Comparison of ENCODE assay signal across 1 cellular context in the genomic region with DNA sequence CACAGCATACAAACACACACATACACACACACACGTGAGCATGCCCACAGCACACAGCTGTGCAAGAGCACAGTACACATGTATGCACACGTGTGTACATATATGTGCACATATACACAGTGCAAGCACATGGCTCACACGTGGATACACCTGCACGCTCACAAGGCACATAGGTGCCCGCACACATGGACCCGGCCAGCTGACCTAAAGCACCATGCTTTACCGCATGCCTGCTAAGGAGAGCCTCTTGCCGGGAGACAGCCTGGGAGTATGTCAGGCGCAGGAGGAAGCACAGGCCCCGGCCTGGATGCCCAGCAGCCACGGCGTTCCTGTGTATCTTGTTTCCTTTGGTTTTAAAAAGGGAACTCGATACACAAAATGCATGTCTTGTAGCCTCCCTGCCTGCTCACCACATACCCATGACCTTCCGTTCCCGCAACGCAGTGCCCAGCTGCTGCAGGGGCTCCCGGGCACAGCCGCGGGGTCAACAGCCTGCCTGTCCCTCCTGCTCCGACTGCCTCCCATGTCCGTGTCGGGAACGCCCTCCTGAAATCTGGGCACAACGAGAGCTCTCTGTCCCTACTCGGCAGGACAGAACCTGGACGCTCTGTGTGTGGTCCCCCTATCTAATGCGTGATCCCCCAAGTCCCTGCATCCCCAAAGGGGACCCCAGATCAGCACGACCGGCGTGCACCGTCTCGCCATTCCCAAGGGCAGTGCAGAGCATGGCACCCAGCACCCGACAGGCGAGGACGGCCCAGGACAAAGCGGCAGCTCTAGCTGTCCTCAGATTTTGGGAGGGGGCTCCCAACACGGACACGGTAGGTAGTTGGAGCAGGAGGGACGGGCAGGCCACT.
TF ChIP-seq lines count a peak whose summit lies in the region.

No MANE protein-coding gene starts in this region.

TF ChIP-seq in HepG2, 621 proteins besides CTCF, POLR2A, EP300 and RAD21 (continued from another document and continues in another):
- TF ChIP-seq, protein P1, sequence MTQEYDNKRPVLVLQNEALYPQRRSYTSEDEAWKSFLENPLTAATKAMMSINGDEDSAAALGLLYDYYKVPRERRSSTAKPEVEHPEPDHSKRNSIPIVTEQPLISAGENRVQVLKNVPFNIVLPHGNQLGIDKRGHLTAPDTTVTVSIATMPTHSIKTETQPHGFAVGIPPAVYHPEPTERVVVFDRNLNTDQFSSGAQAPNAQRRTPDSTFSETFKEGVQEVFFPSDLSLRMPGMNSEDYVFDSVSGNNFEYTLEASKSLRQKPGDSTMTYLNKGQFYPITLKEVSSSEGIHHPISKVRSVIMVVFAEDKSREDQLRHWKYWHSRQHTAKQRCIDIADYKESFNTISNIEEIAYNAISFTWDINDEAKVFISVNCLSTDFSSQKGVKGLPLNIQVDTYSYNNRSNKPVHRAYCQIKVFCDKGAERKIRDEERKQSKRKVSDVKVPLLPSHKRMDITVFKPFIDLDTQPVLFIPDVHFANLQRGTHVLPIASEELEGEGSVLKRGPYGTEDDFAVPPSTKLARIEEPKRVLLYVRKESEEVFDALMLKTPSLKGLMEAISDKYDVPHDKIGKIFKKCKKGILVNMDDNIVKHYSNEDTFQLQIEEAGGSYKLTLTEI (CRISPR knock-in tag; conservative IDR thresholded peaks at IDR 0.05) = no peak
- no peak for TF ChIP-seq ZSCAN29 (CRISPR knock-in tag; conservative IDR thresholded peaks at IDR 0.05)
- TF ChIP-seq ZSCAN12 (CRISPR knock-in tag; IDR thresholded peaks at IDR 0.05) = no peak
- TF ChIP-seq, protein P2, sequence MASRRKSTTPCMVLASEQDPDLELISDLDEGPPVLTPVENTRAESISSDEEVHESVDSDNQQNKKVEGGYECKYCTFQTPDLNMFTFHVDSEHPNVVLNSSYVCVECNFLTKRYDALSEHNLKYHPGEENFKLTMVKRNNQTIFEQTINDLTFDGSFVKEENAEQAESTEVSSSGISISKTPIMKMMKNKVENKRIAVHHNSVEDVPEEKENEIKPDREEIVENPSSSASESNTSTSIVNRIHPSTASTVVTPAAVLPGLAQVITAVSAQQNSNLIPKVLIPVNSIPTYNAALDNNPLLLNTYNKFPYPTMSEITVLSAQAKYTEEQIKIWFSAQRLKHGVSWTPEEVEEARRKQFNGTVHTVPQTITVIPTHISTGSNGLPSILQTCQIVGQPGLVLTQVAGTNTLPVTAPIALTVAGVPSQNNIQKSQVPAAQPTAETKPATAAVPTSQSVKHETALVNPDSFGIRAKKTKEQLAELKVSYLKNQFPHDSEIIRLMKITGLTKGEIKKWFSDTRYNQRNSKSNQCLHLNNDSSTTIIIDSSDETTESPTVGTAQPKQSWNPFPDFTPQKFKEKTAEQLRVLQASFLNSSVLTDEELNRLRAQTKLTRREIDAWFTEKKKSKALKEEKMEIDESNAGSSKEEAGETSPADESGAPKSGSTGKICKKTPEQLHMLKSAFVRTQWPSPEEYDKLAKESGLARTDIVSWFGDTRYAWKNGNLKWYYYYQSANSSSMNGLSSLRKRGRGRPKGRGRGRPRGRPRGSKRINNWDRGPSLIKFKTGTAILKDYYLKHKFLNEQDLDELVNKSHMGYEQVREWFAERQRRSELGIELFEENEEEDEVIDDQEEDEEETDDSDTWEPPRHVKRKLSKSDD (CRISPR knock-in tag; IDR thresholded peaks at IDR 0.05; ENCODE audit: low read depth) = 0 out of 2 replicates have a peak, but pooled peaks have one; percentile 62
- TF ChIP-seq, protein P3, sequence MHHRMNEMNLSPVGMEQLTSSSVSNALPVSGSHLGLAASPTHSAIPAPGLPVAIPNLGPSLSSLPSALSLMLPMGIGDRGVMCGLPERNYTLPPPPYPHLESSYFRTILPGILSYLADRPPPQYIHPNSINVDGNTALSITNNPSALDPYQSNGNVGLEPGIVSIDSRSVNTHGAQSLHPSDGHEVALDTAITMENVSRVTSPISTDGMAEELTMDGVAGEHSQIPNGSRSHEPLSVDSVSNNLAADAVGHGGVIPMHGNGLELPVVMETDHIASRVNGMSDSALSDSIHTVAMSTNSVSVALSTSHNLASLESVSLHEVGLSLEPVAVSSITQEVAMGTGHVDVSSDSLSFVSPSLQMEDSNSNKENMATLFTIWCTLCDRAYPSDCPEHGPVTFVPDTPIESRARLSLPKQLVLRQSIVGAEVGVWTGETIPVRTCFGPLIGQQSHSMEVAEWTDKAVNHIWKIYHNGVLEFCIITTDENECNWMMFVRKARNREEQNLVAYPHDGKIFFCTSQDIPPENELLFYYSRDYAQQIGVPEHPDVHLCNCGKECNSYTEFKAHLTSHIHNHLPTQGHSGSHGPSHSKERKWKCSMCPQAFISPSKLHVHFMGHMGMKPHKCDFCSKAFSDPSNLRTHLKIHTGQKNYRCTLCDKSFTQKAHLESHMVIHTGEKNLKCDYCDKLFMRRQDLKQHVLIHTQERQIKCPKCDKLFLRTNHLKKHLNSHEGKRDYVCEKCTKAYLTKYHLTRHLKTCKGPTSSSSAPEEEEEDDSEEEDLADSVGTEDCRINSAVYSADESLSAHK (CRISPR knock-in tag; IDR thresholded peaks at IDR 0.05; ENCODE audit: borderline replicate concordance) = no peak
- no peak for TF ChIP-seq BCL6 (CRISPR knock-in tag; IDR thresholded peaks at IDR 0.05)
- no peak for TF ChIP-seq CC2D1A (CRISPR knock-in tag; IDR thresholded peaks at IDR 0.05)
- no peak for TF ChIP-seq SP5 (CRISPR knock-in tag; IDR thresholded peaks at IDR 0.05; ENCODE audit: borderline replicate concordance, low read depth)
- no peak for TF ChIP-seq TARDBP (CRISPR knock-in tag; IDR thresholded peaks at IDR 0.05)
- TF ChIP-seq ZNF253 (CRISPR knock-in tag; IDR thresholded peaks at IDR 0.05; ENCODE audit: borderline replicate concordance) = no peak
- no peak for TF ChIP-seq FOXK1 (CRISPR knock-in tag; IDR thresholded peaks at IDR 0.05; ENCODE audit: borderline replicate concordance, low read depth)
- TF ChIP-seq HES4 (CRISPR knock-in tag; IDR thresholded peaks at IDR 0.05; ENCODE audit: borderline replicate concordance) = no peak; the same call in 1 of the 2 replicates
- TF ChIP-seq SRY (CRISPR knock-in tag; IDR thresholded peaks at IDR 0.05) = no peak
- TF ChIP-seq, protein P4, sequence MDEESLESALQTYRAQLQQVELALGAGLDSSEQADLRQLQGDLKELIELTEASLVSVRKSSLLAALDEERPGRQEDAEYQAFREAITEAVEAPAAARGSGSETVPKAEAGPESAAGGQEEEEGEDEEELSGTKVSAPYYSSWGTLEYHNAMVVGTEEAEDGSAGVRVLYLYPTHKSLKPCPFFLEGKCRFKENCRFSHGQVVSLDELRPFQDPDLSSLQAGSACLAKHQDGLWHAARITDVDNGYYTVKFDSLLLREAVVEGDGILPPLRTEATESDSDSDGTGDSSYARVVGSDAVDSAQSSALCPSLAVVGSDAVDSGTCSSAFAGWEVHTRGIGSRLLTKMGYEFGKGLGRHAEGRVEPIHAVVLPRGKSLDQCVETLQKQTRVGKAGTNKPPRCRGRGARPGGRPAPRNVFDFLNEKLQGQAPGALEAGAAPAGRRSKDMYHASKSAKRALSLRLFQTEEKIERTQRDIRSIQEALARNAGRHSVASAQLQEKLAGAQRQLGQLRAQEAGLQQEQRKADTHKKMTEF (CRISPR knock-in tag; IDR thresholded peaks at IDR 0.05) = no peak
- no peak for TF ChIP-seq ZNF607 (CRISPR knock-in tag; IDR thresholded peaks at IDR 0.05; ENCODE audit: borderline replicate concordance)
- no peak for TF ChIP-seq MIXL1 (CRISPR knock-in tag; IDR thresholded peaks at IDR 0.05)
- no peak for TF ChIP-seq HNRNPK (IDR thresholded peaks at IDR 0.05; ENCODE audit: low read depth, low read length, poor library complexity, severe bottlenecking)
- TF ChIP-seq, protein P5, sequence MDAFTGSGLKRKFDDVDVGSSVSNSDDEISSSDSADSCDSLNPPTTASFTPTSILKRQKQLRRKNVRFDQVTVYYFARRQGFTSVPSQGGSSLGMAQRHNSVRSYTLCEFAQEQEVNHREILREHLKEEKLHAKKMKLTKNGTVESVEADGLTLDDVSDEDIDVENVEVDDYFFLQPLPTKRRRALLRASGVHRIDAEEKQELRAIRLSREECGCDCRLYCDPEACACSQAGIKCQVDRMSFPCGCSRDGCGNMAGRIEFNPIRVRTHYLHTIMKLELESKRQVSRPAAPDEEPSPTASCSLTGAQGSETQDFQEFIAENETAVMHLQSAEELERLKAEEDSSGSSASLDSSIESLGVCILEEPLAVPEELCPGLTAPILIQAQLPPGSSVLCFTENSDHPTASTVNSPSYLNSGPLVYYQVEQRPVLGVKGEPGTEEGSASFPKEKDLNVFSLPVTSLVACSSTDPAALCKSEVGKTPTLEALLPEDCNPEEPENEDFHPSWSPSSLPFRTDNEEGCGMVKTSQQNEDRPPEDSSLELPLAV (CRISPR knock-in tag; conservative IDR thresholded peaks at IDR 0.05; ENCODE audit: low read depth) = no peak
- TF ChIP-seq, protein P6, sequence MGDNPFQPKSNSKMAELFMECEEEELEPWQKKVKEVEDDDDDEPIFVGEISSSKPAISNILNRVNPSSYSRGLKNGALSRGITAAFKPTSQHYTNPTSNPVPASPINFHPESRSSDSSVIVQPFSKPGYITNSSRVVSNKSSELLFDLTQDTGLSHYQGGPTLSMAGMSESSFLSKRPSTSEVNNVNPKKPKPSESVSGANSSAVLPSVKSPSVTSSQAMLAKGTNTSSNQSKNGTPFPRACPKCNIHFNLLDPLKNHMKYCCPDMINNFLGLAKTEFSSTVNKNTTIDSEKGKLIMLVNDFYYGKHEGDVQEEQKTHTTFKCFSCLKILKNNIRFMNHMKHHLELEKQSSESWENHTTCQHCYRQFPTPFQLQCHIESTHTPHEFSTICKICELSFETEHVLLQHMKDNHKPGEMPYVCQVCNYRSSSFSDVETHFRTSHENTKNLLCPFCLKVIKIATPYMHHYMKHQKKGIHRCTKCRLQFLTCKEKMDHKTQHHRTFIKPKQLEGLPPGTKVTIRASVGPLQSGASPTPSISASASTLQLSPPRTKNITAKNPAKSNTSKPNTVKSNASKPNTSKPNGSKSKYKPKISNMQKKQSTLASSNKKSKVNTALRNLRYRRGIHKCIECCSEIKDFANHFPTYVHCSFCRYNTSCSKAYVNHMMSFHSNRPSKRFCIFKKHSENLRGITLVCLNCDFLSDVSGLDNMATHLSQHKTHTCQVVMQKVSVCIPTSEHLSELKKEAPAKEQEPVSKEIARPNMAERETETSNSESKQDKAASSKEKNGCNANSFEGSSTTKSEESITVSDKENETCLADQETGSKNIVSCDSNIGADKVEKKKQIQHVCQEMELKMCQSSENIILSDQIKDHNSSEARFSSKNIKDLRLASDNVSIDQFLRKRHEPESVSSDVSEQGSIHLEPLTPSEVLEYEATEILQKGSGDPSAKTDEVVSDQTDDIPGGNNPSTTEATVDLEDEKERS (CRISPR knock-in tag; IDR thresholded peaks at IDR 0.05) = no peak
- no peak for TF ChIP-seq KMT2B (CRISPR knock-in tag; IDR thresholded peaks at IDR 0.05)
- no peak for TF ChIP-seq HOXA5 (CRISPR knock-in tag; IDR thresholded peaks at IDR 0.05)
- TF ChIP-seq KDM4B (CRISPR knock-in tag; IDR thresholded peaks at IDR 0.05) = no peak
- TF ChIP-seq, protein P7, sequence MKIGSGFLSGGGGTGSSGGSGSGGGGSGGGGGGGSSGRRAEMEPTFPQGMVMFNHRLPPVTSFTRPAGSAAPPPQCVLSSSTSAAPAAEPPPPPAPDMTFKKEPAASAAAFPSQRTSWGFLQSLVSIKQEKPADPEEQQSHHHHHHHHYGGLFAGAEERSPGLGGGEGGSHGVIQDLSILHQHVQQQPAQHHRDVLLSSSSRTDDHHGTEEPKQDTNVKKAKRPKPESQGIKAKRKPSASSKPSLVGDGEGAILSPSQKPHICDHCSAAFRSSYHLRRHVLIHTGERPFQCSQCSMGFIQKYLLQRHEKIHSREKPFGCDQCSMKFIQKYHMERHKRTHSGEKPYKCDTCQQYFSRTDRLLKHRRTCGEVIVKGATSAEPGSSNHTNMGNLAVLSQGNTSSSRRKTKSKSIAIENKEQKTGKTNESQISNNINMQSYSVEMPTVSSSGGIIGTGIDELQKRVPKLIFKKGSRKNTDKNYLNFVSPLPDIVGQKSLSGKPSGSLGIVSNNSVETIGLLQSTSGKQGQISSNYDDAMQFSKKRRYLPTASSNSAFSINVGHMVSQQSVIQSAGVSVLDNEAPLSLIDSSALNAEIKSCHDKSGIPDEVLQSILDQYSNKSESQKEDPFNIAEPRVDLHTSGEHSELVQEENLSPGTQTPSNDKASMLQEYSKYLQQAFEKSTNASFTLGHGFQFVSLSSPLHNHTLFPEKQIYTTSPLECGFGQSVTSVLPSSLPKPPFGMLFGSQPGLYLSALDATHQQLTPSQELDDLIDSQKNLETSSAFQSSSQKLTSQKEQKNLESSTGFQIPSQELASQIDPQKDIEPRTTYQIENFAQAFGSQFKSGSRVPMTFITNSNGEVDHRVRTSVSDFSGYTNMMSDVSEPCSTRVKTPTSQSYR (CRISPR knock-in tag; IDR thresholded peaks at IDR 0.05; ENCODE audit: borderline replicate concordance) = no peak
- TF ChIP-seq ZFYVE20 (CRISPR knock-in tag; IDR thresholded peaks at IDR 0.05; ENCODE audit: borderline replicate concordance, low read depth) = no peak
- no peak for TF ChIP-seq CHCHD3 (CRISPR knock-in tag; IDR thresholded peaks at IDR 0.05)
- TF ChIP-seq, protein P8, sequence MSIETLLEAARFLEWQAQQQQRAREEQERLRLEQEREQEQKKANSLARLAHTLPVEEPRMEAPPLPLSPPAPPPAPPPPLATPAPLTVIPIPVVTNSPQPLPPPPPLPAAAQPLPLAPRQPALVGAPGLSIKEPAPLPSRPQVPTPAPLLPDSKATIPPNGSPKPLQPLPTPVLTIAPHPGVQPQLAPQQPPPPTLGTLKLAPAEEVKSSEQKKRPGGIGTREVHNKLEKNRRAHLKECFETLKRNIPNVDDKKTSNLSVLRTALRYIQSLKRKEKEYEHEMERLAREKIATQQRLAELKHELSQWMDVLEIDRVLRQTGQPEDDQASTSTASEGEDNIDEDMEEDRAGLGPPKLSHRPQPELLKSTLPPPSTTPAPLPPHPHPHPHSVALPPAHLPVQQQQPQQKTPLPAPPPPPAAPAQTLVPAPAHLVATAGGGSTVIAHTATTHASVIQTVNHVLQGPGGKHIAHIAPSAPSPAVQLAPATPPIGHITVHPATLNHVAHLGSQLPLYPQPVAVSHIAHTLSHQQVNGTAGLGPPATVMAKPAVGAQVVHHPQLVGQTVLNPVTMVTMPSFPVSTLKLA (IDR thresholded peaks at IDR 0.05) = peak; percentile 87
- no peak for TF ChIP-seq ZNF713 (CRISPR knock-in tag; IDR thresholded peaks at IDR 0.05)
- TF ChIP-seq ZNF33A (CRISPR knock-in tag; IDR thresholded peaks at IDR 0.05; ENCODE audit: borderline replicate concordance) = no peak
- TF ChIP-seq, protein P9, sequence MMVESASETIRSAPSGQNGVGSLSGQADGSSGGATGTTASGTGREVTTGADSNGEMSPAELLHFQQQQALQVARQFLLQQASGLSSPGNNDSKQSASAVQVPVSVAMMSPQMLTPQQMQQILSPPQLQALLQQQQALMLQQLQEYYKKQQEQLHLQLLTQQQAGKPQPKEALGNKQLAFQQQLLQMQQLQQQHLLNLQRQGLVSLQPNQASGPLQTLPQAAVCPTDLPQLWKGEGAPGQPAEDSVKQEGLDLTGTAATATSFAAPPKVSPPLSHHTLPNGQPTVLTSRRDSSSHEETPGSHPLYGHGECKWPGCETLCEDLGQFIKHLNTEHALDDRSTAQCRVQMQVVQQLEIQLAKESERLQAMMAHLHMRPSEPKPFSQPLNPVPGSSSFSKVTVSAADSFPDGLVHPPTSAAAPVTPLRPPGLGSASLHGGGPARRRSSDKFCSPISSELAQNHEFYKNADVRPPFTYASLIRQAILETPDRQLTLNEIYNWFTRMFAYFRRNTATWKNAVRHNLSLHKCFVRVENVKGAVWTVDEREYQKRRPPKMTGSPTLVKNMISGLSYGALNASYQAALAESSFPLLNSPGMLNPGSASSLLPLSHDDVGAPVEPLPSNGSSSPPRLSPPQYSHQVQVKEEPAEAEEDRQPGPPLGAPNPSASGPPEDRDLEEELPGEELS (CRISPR knock-in tag; IDR thresholded peaks at IDR 0.05) = no peak
